28 cellular contexts compared by ENCODE assay signal in the genomic region with DNA sequence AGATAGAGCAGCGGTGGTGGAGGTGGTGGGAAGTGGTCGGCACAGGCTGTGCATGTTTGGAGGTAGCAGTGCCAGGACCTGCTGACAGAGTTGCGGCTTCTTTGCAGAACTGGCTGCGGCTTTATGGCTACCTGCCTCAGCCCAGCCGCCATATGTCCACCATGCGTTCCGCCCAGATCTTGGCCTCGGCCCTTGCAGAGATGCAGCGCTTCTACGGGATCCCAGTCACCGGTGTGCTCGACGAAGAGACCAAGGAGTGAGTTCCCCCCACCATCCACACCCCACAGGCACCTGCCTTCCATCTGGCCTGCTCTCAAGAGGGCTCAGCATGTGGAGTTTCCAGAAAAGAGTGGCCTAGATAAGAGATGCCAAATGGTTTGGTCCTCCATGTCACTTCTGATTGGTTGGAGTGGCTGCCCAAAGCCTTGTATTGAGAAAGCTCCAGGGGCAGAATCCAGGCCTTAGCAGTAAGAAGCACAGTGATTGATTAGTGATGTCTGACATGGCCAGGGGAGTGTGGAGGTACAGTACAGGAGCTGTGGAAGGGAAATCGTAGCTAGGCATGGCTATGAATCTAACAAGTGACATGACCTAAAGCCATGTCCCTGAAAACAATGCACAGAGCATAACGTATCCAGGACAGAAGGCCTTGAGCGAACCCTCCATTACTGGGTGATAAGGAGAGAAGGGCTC. TPM values are rescaled to one million over a fixed set of nuclear protein-coding genes. Genes with fewer than 3 reads are reported as not detected.
DNase-seq lines count a peak whose midpoint lies in the region; ATAC-seq and TF ChIP-seq lines count a peak whose summit lies in the region.
"Had no signal": no experiment of that assay in that cellular context is flagged by ENCODE, and none has a peak within 500 bp of the region (broad histone marks: within the 10 kb centered on the region; RNA-seq: fewer than 3 reads in every experiment).

No MANE protein-coding gene starts in this region.

- peak overlapping the region; percentile 52 for H3K27ac Mint-ChIP-seq in progenitor cell of endocrine pancreas
- H3K27ac Mint-ChIP-seq: GM23338 had no signal

- no peaks in the 10 kb centered on the region for H3K27me3 ChIP-seq in left ventricle myocardium inferior (ENCODE audit: low read depth)
- H3K27me3 ChIP-seq: BE2C had no signal

- H3K27me3 Mint-ChIP-seq in progenitor cell of endocrine pancreas, result no peaks in the 10 kb centered on the region

- H3K4me3 ChIP-seq in left ventricle myocardium inferior, result no peak overlapping the region
- H3K4me3 ChIP-seq in HEK293 (ENCODE audit: low read depth, low read length), result no peak overlapping the region
- H3K4me3 ChIP-seq: GM23338 had no signal

- intact Hi-C loops in Right ventricle myocardium superior (cut with DNase I) (no loop called here), left ventricle myocardium inferior (cut with micrococcal nuclease) (no loop called here)

- H3K4me1 ChIP-seq in left ventricle myocardium inferior (peaks cover 42% of the 10 kb centered on the region), HEK293 (ENCODE audit: control insufficient read depth, insufficient read depth, low read length) (no peaks in the 10 kb centered on the region)

- H3K36me3 ChIP-seq in left ventricle myocardium inferior (peaks cover 53% of the 10 kb centered on the region), HEK293 (ENCODE audit: control insufficient read depth in 2 of 2, insufficient read depth in 1 of 2, low read length in 2 of 2) (peaks cover 0 to 30% of the 10 kb centered on the region in 2 experiments; a peak in 1 of 3 replicates)
- H3K36me3 ChIP-seq: BE2C had no signal

- H3K27ac ChIP-seq in left ventricle myocardium inferior (replicated peaks) (no peak overlapping the region), HEK293 (ENCODE audit: extremely low read depth, low read depth, low read length) (no peak overlapping the region)

- ATAC-seq in Right ventricle myocardium superior (ENCODE audit: poor library complexity), result no peak
- no peak for ATAC-seq in GM21447 (IDR thresholded peaks at IDR 0.05; ENCODE audit: unreplicated experiment)
- ATAC-seq in GM19452 (IDR thresholded peaks at IDR 0.05; ENCODE audit: unreplicated experiment), result no peak
- ATAC-seq in HG02571 (IDR thresholded peaks at IDR 0.05; ENCODE audit: unreplicated experiment), result no peak
- ATAC-seq: GM23338, HCT116 had no signal

- H3K9me3 Mint-ChIP-seq in progenitor cell of endocrine pancreas (ENCODE audit: low read depth), result no peaks in the 10 kb centered on the region

- CTCF ChIA-PET in HEK293 (lab: Yijun Ruan, JAX), result interaction anchor here (0.9 kb wide), 1 partner anchor 12 kb away, joined by 4 read pairs; no protein-coding TSS in a partner anchor

- POLR2A ChIA-PET in HEK293 (lab: Yijun Ruan, JAX), result no interaction called here

- no peak overlapping the region for H3K4me3 Mint-ChIP-seq in progenitor cell of endocrine pancreas (ENCODE audit: low read depth)
- H3K4me3 Mint-ChIP-seq: CD14-positive monocyte; CD8-positive, alpha-beta memory T cell; GM23338 had no signal

- peaks cover 24% of the 10 kb centered on the region for H3K4me1 Mint-ChIP-seq in progenitor cell of endocrine pancreas (ENCODE audit: low read depth)
- H3K4me1 Mint-ChIP-seq: CD14-positive monocyte; CD8-positive, alpha-beta memory T cell had no signal

- H3K9me3 ChIP-seq in left ventricle myocardium inferior (replicated peaks), result no peaks in the 10 kb centered on the region
- no peaks in the 10 kb centered on the region for H3K9me3 ChIP-seq in HEK293 (ENCODE audit: control insufficient read depth, insufficient read depth, low read depth, low read length)
- H3K9me3 ChIP-seq: BE2C had no signal

- no peak for TF ChIP-seq CTCF in left ventricle myocardium inferior (IDR thresholded peaks at IDR 0.05; ENCODE audit: borderline replicate concordance)
- no peak for TF ChIP-seq CTCF in HEK293 (tag by site-specific recombination; IDR thresholded peaks at IDR 0.05)
- no peak for TF ChIP-seq CTCF in progenitor cell of endocrine pancreas (IDR thresholded peaks at IDR 0.05; ENCODE audit: unreplicated experiment)

- peaks cover 18% of the 10 kb centered on the region for H3K36me3 Mint-ChIP-seq in progenitor cell of endocrine pancreas (ENCODE audit: insufficient read depth)
- H3K36me3 Mint-ChIP-seq: CD14-positive monocyte; CD8-positive, alpha-beta memory T cell had no signal

- DNase-seq in Right ventricle myocardium superior (peak; percentile 29), left ventricle myocardium inferior (no peak), cerebellum (ENCODE audit: low spot score) (peak; percentile 53), progenitor cell of endocrine pancreas (ENCODE audit: low spot score, unreplicated experiment) (no peak)
- DNase-seq: ACHN; BE2C; CD8-positive, alpha-beta memory T cell; DMS 273 treated with DMSO at 0.1 percent for 48 hours; DMS79; EL; GF-D8; KBM-7; MV-4-11; NCI-H1105; NCI-H146; NCI-H1930; NCI-H2107; NCI-H526 treated with DMSO at 0.1 percent for 48 hours; RPMI8226; SHP77; SW 1271 had no signal

TF ChIP-seq in HEK293, 187 proteins besides CTCF, POLR2A, EP300 and RAD21:
- no peak for TF ChIP-seq ZNF169 (tag by site-specific recombination; IDR thresholded peaks at IDR 0.05)
- no peak for TF ChIP-seq ZNF837 (tag by site-specific recombination; IDR thresholded peaks at IDR 0.05)
- TF ChIP-seq, protein P1, sequence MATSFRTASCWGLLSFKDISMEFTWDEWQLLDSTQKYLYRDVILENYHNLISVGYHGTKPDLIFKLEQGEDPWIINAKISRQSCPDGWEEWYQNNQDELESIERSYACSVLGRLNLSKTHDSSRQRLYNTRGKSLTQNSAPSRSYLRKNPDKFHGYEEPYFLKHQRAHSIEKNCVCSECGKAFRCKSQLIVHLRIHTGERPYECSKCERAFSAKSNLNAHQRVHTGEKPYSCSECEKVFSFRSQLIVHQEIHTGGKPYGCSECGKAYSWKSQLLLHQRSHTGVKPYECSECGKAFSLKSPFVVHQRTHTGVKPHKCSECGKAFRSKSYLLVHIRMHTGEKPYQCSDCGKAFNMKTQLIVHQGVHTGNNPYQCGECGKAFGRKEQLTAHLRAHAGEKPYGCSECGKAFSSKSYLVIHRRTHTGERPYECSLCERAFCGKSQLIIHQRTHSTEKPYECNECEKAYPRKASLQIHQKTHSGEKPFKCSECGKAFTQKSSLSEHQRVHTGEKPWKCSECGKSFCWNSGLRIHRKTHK (tag by site-specific recombination; IDR thresholded peaks at IDR 0.05), result no peak
- TF ChIP-seq ZNF23 (tag by site-specific recombination; IDR thresholded peaks at IDR 0.05; ENCODE audit: borderline replicate concordance), result peak; percentile 97
- TF ChIP-seq ZBTB17 (tag by site-specific recombination; IDR thresholded peaks at IDR 0.05), result peak; percentile 63

RNA-seq across cellular contexts. Expression of a gene that starts 12.0 kb away (rescaled TPM):
- total RNA-seq in Right ventricle myocardium superior (55.2 TPM), left ventricle myocardium inferior (64.1 TPM), cerebellum (14.3 TPM), progenitor cell of endocrine pancreas (77.6 and 85.0 TPM in 2 replicates)

RNA-seq across cellular contexts. Expression of a gene that starts 36.3 kb away (rescaled TPM):
- 32.1 TPM for total RNA-seq in Right ventricle myocardium superior
- total RNA-seq in left ventricle myocardium inferior, result 35.2 TPM
- total RNA-seq in cerebellum, result 8.6 TPM
- 43.0 and 43.6 TPM in 2 replicates for total RNA-seq in progenitor cell of endocrine pancreas

RNA-seq across cellular contexts. Expression of a gene that starts 37.0 kb away (rescaled TPM):
- total RNA-seq in Right ventricle myocardium superior, result 8.1 TPM
- 10.0 TPM for total RNA-seq in left ventricle myocardium inferior
- 6.0 TPM for total RNA-seq in cerebellum
- total RNA-seq in progenitor cell of endocrine pancreas, result 12.4 and 14.9 TPM in 2 replicates

Comparison
In these comparisons a context has a peak if more than half of its experiments do, and no peak if none do; other contexts are left out.
1. DNase-seq: peak in Right ventricle myocardium superior (single experiment) and cerebellum (single experiment); none in left ventricle myocardium inferior (single experiment) and progenitor cell of endocrine pancreas (single experiment).